Comparison of ENCODE assay signal across 8 cellular contexts in genomic region chr19:45693168-45693788, GRCh38. TPM values are rescaled to one million over a fixed set of nuclear protein-coding genes. Genes with fewer than 3 reads are reported as not detected.
DNase-seq lines count a peak whose midpoint lies in the region; ATAC-seq and TF ChIP-seq lines count a peak whose summit lies in the region.

No MANE protein-coding gene starts in this region.

- peak; percentile 87 for TF ChIP-seq CTCF in C4-2B (conservative IDR thresholded peaks at IDR 0.05)

- no peaks in the 10 kb centered on the region for H3K9me3 Mint-ChIP-seq in activated T-cell treated with anti-CD3 and anti-CD28 coated beads, Interleukin-2, amount 50 U/mL, for 4 hours
- H3K9me3 Mint-ChIP-seq in naive thymus-derived CD4-positive, alpha-beta T cell = no peaks in the 10 kb centered on the region

- no peaks in the 10 kb centered on the region for H3K27me3 Mint-ChIP-seq in activated T-cell treated with anti-CD3 and anti-CD28 coated beads, Interleukin-2, amount 50 U/mL, for 4 hours (ENCODE audit: low read depth)
- peaks cover 0 to 2% (median 0%) of the 10 kb centered on the region in 5 donors for H3K27me3 Mint-ChIP-seq in naive thymus-derived CD4-positive, alpha-beta T cell

- intact Hi-C loops in naive thymus-derived CD4-positive, alpha-beta T cell (cut with micrococcal nuclease) = loop anchor here (1.0 to 10.0 kb wide), 10 partner anchors 24 to 736 kb away; partner anchors contain the start of genes POLR1G (in 2 of the 2), PPP1R13L (in 2 of the 2), BLOC1S3 (in 1 of the 2) and CLPTM1 (in 1 of the 2)

- no peaks in the 10 kb centered on the region for H3K27me3 ChIP-seq in NT2/D1 (ENCODE audit: insufficient read depth, insufficient read length)
- no peaks in the 10 kb centered on the region for H3K27me3 ChIP-seq in naive thymus-derived CD4-positive, alpha-beta T cell (ENCODE audit: control insufficient read depth in 2 of 2, insufficient read depth in 2 of 2, low read length in 2 of 2)

- POLR2A ChIA-PET in naive thymus-derived CD4-positive, alpha-beta T cell (lab: Charles Lee) = interaction anchor here (0.6 to 3.1 kb wide), 8 partner anchors 10 to 210 kb away, joined by 3 to 22 read pairs (median 5); partner anchors contain the start of genes FBXO46 and MYPOP

- no peak for ATAC-seq in activated T-cell treated with anti-CD3 and anti-CD28 coated beads, Interleukin-2, amount 50 U/mL, for 4 hours
- no peak for ATAC-seq in naive thymus-derived CD4-positive, alpha-beta T cell
- no peak for ATAC-seq in HG02852 (IDR thresholded peaks at IDR 0.05; ENCODE audit: unreplicated experiment)

- H3K36me3 Mint-ChIP-seq in activated T-cell treated with anti-CD3 and anti-CD28 coated beads, Interleukin-2, amount 50 U/mL, for 4 hours (ENCODE audit: insufficient read depth) = peaks cover 22% of the 10 kb centered on the region
- H3K36me3 Mint-ChIP-seq in naive thymus-derived CD4-positive, alpha-beta T cell = peaks cover 0 to 19% (median 13%) of the 10 kb centered on the region in 5 donors

- H3K4me1 Mint-ChIP-seq in activated T-cell treated with anti-CD3 and anti-CD28 coated beads, Interleukin-2, amount 50 U/mL, for 4 hours (ENCODE audit: low read depth) = peaks cover 30% of the 10 kb centered on the region
- peaks cover 17 to 38% (median 24%) of the 10 kb centered on the region in 7 donors for H3K4me1 Mint-ChIP-seq in naive thymus-derived CD4-positive, alpha-beta T cell

- peak; percentile 53 for DNase-seq in HS-27A (ENCODE audit: low read depth)
- DNase-seq in NT2/D1 (ENCODE audit: low read depth, low spot score) = no peak
- peak; percentile 73 for DNase-seq in activated T-cell treated with anti-CD3 and anti-CD28 coated beads, Interleukin-2, amount 50 U/mL, for 4 hours
- peak; percentile 60 for DNase-seq in fibroblast of gingiva (ENCODE audit: low read depth)
- DNase-seq in naive thymus-derived CD4-positive, alpha-beta T cell = peak; percentile 44 to 83 (median 63)
- DNase-seq in stimulated activated naive CD4-positive, alpha-beta T cell (lab: John Stamatoyannopoulos, UW) = peak; percentile 40 to 73 (median 64)

- H3K36me3 ChIP-seq in NT2/D1 (ENCODE audit: insufficient read depth, insufficient read length, low read length) = peaks cover 42% of the 10 kb centered on the region
- peaks cover 0 to 21% (median 0%) of the 10 kb centered on the region in 3 experiments for H3K36me3 ChIP-seq in naive thymus-derived CD4-positive, alpha-beta T cell (ENCODE audit: control insufficient read depth in 2 of 3, insufficient read depth in 3 of 3, low read length in 3 of 3)

- H3K4me1 ChIP-seq in NT2/D1 (ENCODE audit: insufficient read depth, insufficient read length) = peaks cover 2% of the 10 kb centered on the region
- H3K4me1 ChIP-seq in naive thymus-derived CD4-positive, alpha-beta T cell (ENCODE audit: control insufficient read depth in 2 of 2, insufficient read depth in 2 of 2, low read length in 2 of 2) = peaks cover 7 to 15% of the 10 kb centered on the region in 2 donors

- peak overlapping the region; percentile 97 for H3K9ac ChIP-seq in NT2/D1 (ENCODE audit: insufficient read length, low read depth)

- peak overlapping the region; percentile 94 to 98 (median 96) for H3K27ac Mint-ChIP-seq in naive thymus-derived CD4-positive, alpha-beta T cell

- H3K4me3 ChIP-seq in NT2/D1 (ENCODE audit: insufficient read length, low read depth) = peak overlapping the region; percentile 88
- H3K4me3 ChIP-seq in naive thymus-derived CD4-positive, alpha-beta T cell (ENCODE audit: low read length) = peak overlapping the region; percentile 90

- H3K9me3 ChIP-seq in NT2/D1 (ENCODE audit: insufficient read depth, low read length) = no peaks in the 10 kb centered on the region
- H3K9me3 ChIP-seq in naive thymus-derived CD4-positive, alpha-beta T cell (ENCODE audit: control insufficient read depth in 2 of 3, low read length in 3 of 3) = no peaks in the 10 kb centered on the region

- CTCF ChIA-PET in naive thymus-derived CD4-positive, alpha-beta T cell (lab: Charles Lee) = interaction anchor here (0.5 to 3.4 kb wide), 8 partner anchors 12 to 236 kb away, joined by 3 to 33 read pairs (median 5); no protein-coding TSS in a partner anchor

- H3K27ac ChIP-seq in C4-2B = peak overlapping the region; percentile 86
- peak overlapping the region; percentile 89 for H3K27ac ChIP-seq in naive thymus-derived CD4-positive, alpha-beta T cell (ENCODE audit: low read depth, low read length)

- peak overlapping the region; percentile 94 for H3K4me3 Mint-ChIP-seq in activated T-cell treated with anti-CD3 and anti-CD28 coated beads, Interleukin-2, amount 50 U/mL, for 4 hours
- peak overlapping the region; percentile 89 to 99 (median 97) for H3K4me3 Mint-ChIP-seq in naive thymus-derived CD4-positive, alpha-beta T cell

RNA-seq across cellular contexts. Expression of gene QPCTL, which starts 0.8 kb away (rescaled TPM):
- total RNA-seq in activated T-cell treated with anti-CD3 and anti-CD28 coated beads, Interleukin-2, amount 50 U/mL, for 4 hours = 10 to 100 TPM; 10.3 to 13.2 (median 12.3) TPM
- total RNA-seq in naive thymus-derived CD4-positive, alpha-beta T cell = 1 to 10 TPM; 6.1 to 8.9 (median 7.9) TPM
- 1 to 10 TPM; 1.2 to 1.9 TPM for polyA plus RNA-seq in naive thymus-derived CD4-positive, alpha-beta T cell

RNA-seq across cellular contexts. Expression of gene SNRPD2, which starts 1.5 kb away (rescaled TPM):
- 100 to 1,000 TPM; 903 to 949 (median 911) TPM for total RNA-seq in activated T-cell treated with anti-CD3 and anti-CD28 coated beads, Interleukin-2, amount 50 U/mL, for 4 hours
- total RNA-seq in naive thymus-derived CD4-positive, alpha-beta T cell = 100 to 1,000 TPM; 301 to 537 (median 405) TPM
- polyA plus RNA-seq in naive thymus-derived CD4-positive, alpha-beta T cell = 1,000 to 10,000 TPM; 1,209 to 1,262 TPM

RNA-seq across cellular contexts. Expression of gene GIPR, which starts 25.3 kb away (rescaled TPM):
- total RNA-seq in activated T-cell treated with anti-CD3 and anti-CD28 coated beads, Interleukin-2, amount 50 U/mL, for 4 hours = 1 to 10 TPM in 2 of 3 donors, under 1 TPM in 1; 0.66 to 1.4 (median 1.0) TPM
- total RNA-seq in naive thymus-derived CD4-positive, alpha-beta T cell = 1 to 10 TPM; 4.6 to 7.4 (median 6.0) TPM
- under 1 TPM in 1 of 2 donors, not detected in 1; 0.15 TPM for polyA plus RNA-seq in naive thymus-derived CD4-positive, alpha-beta T cell

RNA-seq across cellular contexts. Expression of gene FBXO46, which starts 37.4 kb away (rescaled TPM):
- total RNA-seq in activated T-cell treated with anti-CD3 and anti-CD28 coated beads, Interleukin-2, amount 50 U/mL, for 4 hours = 10 to 100 TPM; 29.5 to 33.3 (median 29.8) TPM
- total RNA-seq in naive thymus-derived CD4-positive, alpha-beta T cell = 10 to 100 TPM; 21.2 to 52.9 (median 36.6) TPM
- 10 to 100 TPM; 11.1 to 17.5 TPM for polyA plus RNA-seq in naive thymus-derived CD4-positive, alpha-beta T cell

RNA-seq across cellular contexts. Expression of gene MEIOSIN, which starts 40.0 kb away (rescaled TPM):
- not detected for total RNA-seq in activated T-cell treated with anti-CD3 and anti-CD28 coated beads, Interleukin-2, amount 50 U/mL, for 4 hours
- total RNA-seq in naive thymus-derived CD4-positive, alpha-beta T cell = not detected
- not detected for polyA plus RNA-seq in naive thymus-derived CD4-positive, alpha-beta T cell
